8 cellular contexts compared by ENCODE assay signal in genomic region chr17:44095647-44096496, GRCh38. TPM values are rescaled to one million over a fixed set of nuclear protein-coding genes. Genes with fewer than 3 reads are reported as not detected.
DNase-seq lines count a peak whose midpoint lies in the region; ATAC-seq and TF ChIP-seq lines count a peak whose summit lies in the region.

No MANE protein-coding gene starts in this region.

- peak; percentile 84 for TF ChIP-seq CTCF in HEK293 (tag by site-specific recombination; IDR thresholded peaks at IDR 0.05)
- no peak for TF ChIP-seq CTCF in GM20000 (IDR thresholded peaks at IDR 0.05; ENCODE audit: extremely low read depth, missing control alignments)

- CTCF ChIA-PET in HEK293 (lab: Yijun Ruan, JAX): interaction anchor here (0.6 to 4.6 kb wide), 14 partner anchors 11 to 152 kb away, joined by 3 to 33 read pairs (median 4); partner anchors contain the start of gene G6PC3

- H3K9me3 ChIP-seq in HEK293 (ENCODE audit: control insufficient read depth, insufficient read depth, low read depth, low read length): no peaks in the 10 kb centered on the region

- peak; percentile 70 for ATAC-seq in left ventricle myocardium superior

- intact Hi-C loops in left ventricle myocardium superior (cut with micrococcal nuclease): no loop called here

- peak overlapping the region; percentile 33 for H3K4me3 ChIP-seq in HEK293 (ENCODE audit: low read depth, low read length)

- peak overlapping the region; percentile 73 for H3K27ac ChIP-seq in HEK293 (ENCODE audit: extremely low read depth, low read depth, low read length)
- peak overlapping the region; percentile 67 for H3K27ac ChIP-seq in angular gyrus (ENCODE audit: low read depth, low read length)

- POLR2A ChIA-PET in HEK293 (lab: Yijun Ruan, JAX): interaction anchor here (0.6 to 1.5 kb wide), 11 partner anchors 9 to 240 kb away, joined by 3 to 9 read pairs (median 3); partner anchors contain the start of genes G6PC3 and TMUB2

- peaks cover 0 to 24% of the 10 kb centered on the region in 2 experiments; a peak in 2 of 3 replicates for H3K36me3 ChIP-seq in HEK293 (ENCODE audit: control insufficient read depth in 2 of 2, insufficient read depth in 1 of 2, low read length in 2 of 2)

- DNase-seq in AML-193 (lab: John Stamatoyannopoulos, UW) (peak; percentile 65 to 73), NCI-H524 treated with DMSO at 0.1 percent for 48 hours (lab: John Stamatoyannopoulos, UW) (peak; percentile 95), left ventricle myocardium superior (peak; percentile 72), pons (ENCODE audit: low spot score) (peak; percentile 69), GM20000 (ENCODE audit: low spot score) (no peak), GOT3 (lab: John Stamatoyannopoulos, UW) (no peak)

- peaks cover 10% of the 10 kb centered on the region; the same call in 1 of the 2 replicates for H3K4me1 ChIP-seq in HEK293 (ENCODE audit: control insufficient read depth, insufficient read depth, low read length)

TF ChIP-seq in HEK293, 187 proteins besides CTCF, POLR2A, EP300 and RAD21 (continues in another document):
- TF ChIP-seq SP7 (tag by site-specific recombination; IDR thresholded peaks at IDR 0.05) (peak; percentile 54), ZNF830 (tag by site-specific recombination; IDR thresholded peaks at IDR 0.05; ENCODE audit: low read depth) (no peak), ZNF366 (tag by site-specific recombination; conservative IDR thresholded peaks at IDR 0.05) (peak; percentile 68; the same call in 1 of the 2 replicates), ZNF155 (tag by site-specific recombination; IDR thresholded peaks at IDR 0.05) (no peak), OVOL3 (tag by site-specific recombination; IDR thresholded peaks at IDR 0.05) (no peak; the same call in 1 of the 2 replicates), PRDM1 (tag by site-specific recombination; IDR thresholded peaks at IDR 0.05) (peak; percentile 94), ZNF629 (tag by site-specific recombination; IDR thresholded peaks at IDR 0.05) (peak; percentile 58; the same call in 1 of the 2 replicates), ZFP37 (tag by site-specific recombination; IDR thresholded peaks at IDR 0.05) (no peak), ZNF660 (tag by site-specific recombination; IDR thresholded peaks at IDR 0.05) (0 out of 2 replicates have a peak, but pooled peaks have one; percentile 41), ZNF148 (tag by site-specific recombination; IDR thresholded peaks at IDR 0.05; ENCODE audit: borderline replicate concordance) (no peak), KLF9 (tag by site-specific recombination; IDR thresholded peaks at IDR 0.05; ENCODE audit: low read depth) (peak; percentile 73), ZNF600 (tag by site-specific recombination; IDR thresholded peaks at IDR 0.05) (peak; percentile 94), ZNF561 (tag by site-specific recombination; IDR thresholded peaks at IDR 0.05; ENCODE audit: borderline replicate concordance) (peak; percentile 44; the same call in 1 of the 2 replicates), ZNF514 (tag by site-specific recombination; IDR thresholded peaks at IDR 0.05) (no peak), ZNF585B (tag by site-specific recombination; IDR thresholded peaks at IDR 0.05) (no peak), ZNF121 (tag by site-specific recombination; IDR thresholded peaks at IDR 0.05) (no peak), ZNF768 (tag by site-specific recombination; IDR thresholded peaks at IDR 0.05) (no peak; the same call in 1 of the 2 replicates), ZNF391 (tag by site-specific recombination; IDR thresholded peaks at IDR 0.05; ENCODE audit: borderline replicate concordance, low read depth) (peak; percentile 56; the same call in 1 of the 2 replicates), YY2 (tag by site-specific recombination; IDR thresholded peaks at IDR 0.05) (no peak), ZNF449 (tag by site-specific recombination; IDR thresholded peaks at IDR 0.05) (peak; percentile 95), ZNF280C (tag by site-specific recombination; IDR thresholded peaks at IDR 0.05) (no peak), GLIS1 (tag by site-specific recombination; IDR thresholded peaks at IDR 0.05) (peak; percentile 39; the same call in 1 of the 2 replicates), ZNF335 (tag by site-specific recombination; conservative IDR thresholded peaks at IDR 0.05) (peak; percentile 93), ZSCAN5A (tag by site-specific recombination; IDR thresholded peaks at IDR 0.05) (no peak)

RNA-seq across cellular contexts. Expression of gene G6PC3, which starts 25.3 kb away (rescaled TPM):
- total RNA-seq in left ventricle myocardium superior: 26.3 TPM

RNA-seq across cellular contexts. Expression of gene HDAC5, which starts 27.6 kb away (rescaled TPM):
- total RNA-seq in left ventricle myocardium superior: 81.4 TPM

RNA-seq across cellular contexts. Expression of gene LSM12, which starts 29.4 kb away (rescaled TPM):
- total RNA-seq in left ventricle myocardium superior: 58.2 TPM

RNA-seq across cellular contexts. Expression of gene HROB, which starts 45.9 kb away (rescaled TPM):
- total RNA-seq in left ventricle myocardium superior: 1.5 TPM

Comparison
In these comparisons a context has a peak if more than half of its experiments do, and no peak if none do; other contexts are left out.
1. DNase-seq: peak in AML-193 (2 of 2), NCI-H524 treated with DMSO at 0.1 percent for 48 hours (single experiment), left ventricle myocardium superior (single experiment) and pons (single experiment); none in GM20000 (single experiment) and GOT3 (single experiment).